Comparison of ENCODE assay signal across 8 cellular contexts in genomic region chr5:173331956-173332479, GRCh38. TPM values are rescaled to one million over a fixed set of nuclear protein-coding genes. Genes with fewer than 3 reads are reported as not detected.
A peak's percentile ranks its signal among the peaks of the same experiment; 100 is the strongest.
DNase-seq lines count a peak whose midpoint lies in the region; ATAC-seq, FAIRE-seq and TF ChIP-seq lines count a peak whose summit lies in the region.

No MANE protein-coding gene starts in this region.

- H3K4me1 ChIP-seq in foreskin keratinocyte (peaks cover 13% of the 10 kb centered on the region), pancreas (peaks cover 3 to 7% (median 5%) of the 10 kb centered on the region in 3 donors)

- peak overlapping the region; percentile 23 for H3K4me3 Mint-ChIP-seq in activated T-helper 2 cell treated with anti-CD3 and anti-CD28 coated beads, Interferon-gamma antibody, Interleukin-2, Interleukin-4, amounts not matched to agents 10 μg/mL and 5 μg/mL and 100 μg/mL, durations not matched to agents 14 hours and 24 hours and 36 hours (ENCODE audit: low read depth)
- H3K4me3 Mint-ChIP-seq in type B pancreatic cell, result peak overlapping the region; percentile 61

- H3K27me3 ChIP-seq in foreskin keratinocyte, result no peaks in the 10 kb centered on the region
- no peaks in the 10 kb centered on the region for H3K27me3 ChIP-seq in pancreas

- no peak for FAIRE-seq in pancreas (lab: Jason Lieb, UNC)

- WGBS in pancreas, 2 donors, result 40 to 43% methylated on average over 16 of the region's 16 CpGs

- ATAC-seq in GM21619 (IDR thresholded peaks at IDR 0.05; ENCODE audit: unreplicated experiment) (peak; percentile 56), foreskin keratinocyte (peak; percentile 70), pancreas (peak; percentile 58 to 77 (median 72))

- peak; percentile 98 for TF ChIP-seq CTCF in foreskin keratinocyte (conservative IDR thresholded peaks at IDR 0.05)
- peak; percentile 79 to 87 (median 84) for TF ChIP-seq CTCF in pancreas (IDR thresholded peaks at IDR 0.05)
- TF ChIP-seq CTCF in type B pancreatic cell (conservative IDR thresholded peaks at IDR 0.05), result peak; percentile 93

- intact Hi-C loops in activated T-helper 2 cell treated with anti-CD3 and anti-CD28 coated beads, Interferon-gamma antibody, Interleukin-2, Interleukin-4, amounts not matched to agents 10 μg/mL and 5 μg/mL and 100 μg/mL, durations not matched to agents 14 hours and 24 hours and 36 hours (cut with micrococcal nuclease), result loop anchor here (1.0 to 5.0 kb wide), 4 partner anchors 38 to 374 kb away; partner anchors contain the start of genes BNIP1 and NKX2-5
- intact Hi-C loops in pancreas (cut with DNase I), result loop anchor here in 1 of 3 donors (5.0 kb wide), 1 partner anchor 40 kb away; no protein-coding TSS in a partner anchor

- H3K27ac ChIP-seq in foreskin keratinocyte, result no peak overlapping the region
- no peak overlapping the region for H3K27ac ChIP-seq in pancreas

- H3K4me3 ChIP-seq in pancreas, result no peak overlapping the region

- H3K4me1 Mint-ChIP-seq in activated T-helper 2 cell treated with anti-CD3 and anti-CD28 coated beads, Interferon-gamma antibody, Interleukin-2, Interleukin-4, amounts not matched to agents 10 μg/mL and 5 μg/mL and 100 μg/mL, durations not matched to agents 14 hours and 24 hours and 36 hours (ENCODE audit: low read depth), result peaks cover 27% of the 10 kb centered on the region
- H3K4me1 Mint-ChIP-seq in type B pancreatic cell (ENCODE audit: unreplicated experiment), result peaks cover 17% of the 10 kb centered on the region

- H3K9me3 ChIP-seq in pancreas, result no peaks in the 10 kb centered on the region

- H3K27me3 Mint-ChIP-seq in activated T-helper 2 cell treated with anti-CD3 and anti-CD28 coated beads, Interferon-gamma antibody, Interleukin-2, Interleukin-4, amounts not matched to agents 10 μg/mL and 5 μg/mL and 100 μg/mL, durations not matched to agents 14 hours and 24 hours and 36 hours (ENCODE audit: low read depth), result peaks cover 7% of the 10 kb centered on the region
- peaks cover 36% of the 10 kb centered on the region for H3K27me3 Mint-ChIP-seq in type B pancreatic cell

- peaks cover 11% of the 10 kb centered on the region for H3K36me3 Mint-ChIP-seq in activated T-helper 2 cell treated with anti-CD3 and anti-CD28 coated beads, Interferon-gamma antibody, Interleukin-2, Interleukin-4, amounts not matched to agents 10 μg/mL and 5 μg/mL and 100 μg/mL, durations not matched to agents 14 hours and 24 hours and 36 hours (ENCODE audit: low read depth)
- H3K36me3 Mint-ChIP-seq in type B pancreatic cell, result no peaks in the 10 kb centered on the region

- H3K27ac Mint-ChIP-seq in activated T-helper 2 cell treated with anti-CD3 and anti-CD28 coated beads, Interferon-gamma antibody, Interleukin-2, Interleukin-4, amounts not matched to agents 10 μg/mL and 5 μg/mL and 100 μg/mL, durations not matched to agents 14 hours and 24 hours and 36 hours, result peak overlapping the region; percentile 48
- peak overlapping the region; percentile 35 for H3K27ac Mint-ChIP-seq in type B pancreatic cell

- H3K36me3 ChIP-seq in pancreas, result no peaks in the 10 kb centered on the region

- H3K9me3 Mint-ChIP-seq in activated T-helper 2 cell treated with anti-CD3 and anti-CD28 coated beads, Interferon-gamma antibody, Interleukin-2, Interleukin-4, amounts not matched to agents 10 μg/mL and 5 μg/mL and 100 μg/mL, durations not matched to agents 14 hours and 24 hours and 36 hours, result no peaks in the 10 kb centered on the region
- no peaks in the 10 kb centered on the region for H3K9me3 Mint-ChIP-seq in type B pancreatic cell

- DNase-seq in EH (ENCODE audit: low read depth) (peak; percentile 89), KG1 (lab: John Stamatoyannopoulos, UW) (peak; percentile 82), RPMI8226 (peak; percentile 89), foreskin keratinocyte (peak; percentile 66 to 83), pancreas (peak; percentile 82 to 95 (median 92)), type B pancreatic cell (ENCODE audit: extremely low spot score, unreplicated experiment) (peak; percentile 88)
- peak; percentile 84 for DNase-seq in activated T-helper 2 cell treated with anti-CD3 and anti-CD28 coated beads, Interferon-gamma antibody, Interleukin-2, Interleukin-4, amounts not matched to agents 10 μg/mL and 5 μg/mL and 100 μg/mL, durations not matched to agents 14 hours and 24 hours and 36 hours (ENCODE audit: low spot score)

RNA-seq across cellular contexts. Expression of gene STC2, which starts 3.8 kb away (rescaled TPM):
- 21.4 and 22.8 TPM in 2 replicates for total RNA-seq in activated T-helper 2 cell treated with anti-CD3 and anti-CD28 coated beads, Interferon-gamma antibody, Interleukin-2, Interleukin-4, amounts not matched to agents 10 μg/mL and 5 μg/mL and 100 μg/mL, durations not matched to agents 14 hours and 24 hours and 36 hours
- 10.2 and 25.1 TPM in 2 replicates for total RNA-seq in foreskin keratinocyte
- 8.6 and 17.8 TPM in 2 replicates for polyA plus RNA-seq in foreskin keratinocyte
- total RNA-seq in pancreas, result 100 to 1,000 TPM in 1 of 6 donors, 10 to 100 TPM in 4, 1 to 10 TPM in 1; 6.8 to 117 (median 14.1) TPM
- polyA plus RNA-seq in pancreas, result 1 to 10 TPM; 6.1 to 6.9 TPM
- total RNA-seq in type B pancreatic cell (ENCODE audit: low replicate concordance), result 25.7 and 45.3 TPM in 2 replicates
